ENCODE assay signal across 8 cellular contexts in the genomic region with DNA sequence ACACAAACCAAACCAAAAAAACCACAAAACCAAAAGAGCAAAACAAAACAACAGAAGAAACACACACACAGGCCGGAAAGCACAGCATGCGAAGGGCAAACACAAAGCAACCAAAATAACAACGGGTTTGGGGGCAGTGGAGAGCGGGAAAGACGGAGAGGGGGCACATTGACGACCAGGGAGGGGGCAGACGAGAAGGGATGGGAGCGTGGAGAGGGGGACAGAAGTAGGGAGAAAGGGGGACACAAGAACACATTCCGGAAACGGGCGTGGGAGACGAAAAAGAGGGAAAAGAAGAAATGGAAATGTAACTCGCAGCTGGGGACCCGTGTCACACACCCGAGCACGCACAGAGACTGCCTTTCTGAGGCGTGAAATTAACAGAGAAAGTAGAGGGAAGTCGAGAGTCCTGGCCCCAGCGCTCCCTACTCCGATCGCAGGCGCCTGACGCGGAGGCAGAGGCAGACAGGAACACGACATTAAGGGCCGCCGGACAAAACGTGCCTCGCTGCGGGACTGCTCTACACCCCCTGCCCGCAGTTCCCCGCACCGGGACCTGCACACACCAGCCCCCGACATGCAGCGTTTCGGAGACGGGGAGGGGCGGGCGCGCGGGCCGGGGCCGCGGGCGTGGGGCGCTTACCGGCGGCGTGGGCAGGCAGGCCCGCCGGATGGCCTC. TPM values are rescaled to one million over a fixed set of nuclear protein-coding genes. Genes with fewer than 3 reads are reported as not detected.
DNase-seq lines count a peak whose midpoint lies in the region; FAIRE-seq and TF ChIP-seq lines count a peak whose summit lies in the region.

No MANE protein-coding gene starts in this region.

- DNase-seq in activated CD4-positive, alpha-beta T cell treated with anti-CD3 and anti-CD28 coated beads, Interleukin-2, amount 10 ng/mL, durations not matched to agents 7 days and 5 days, result no peak
- DNase-seq in activated CD4-positive, alpha-beta T cell treated with anti-CD3 and anti-CD28 coated beads for 4 hours, result no peak
- DNase-seq in HFFc6, result no peak
- DNase-seq in NCI-H526 (lab: John Stamatoyannopoulos, UW), result peak; percentile 55 to 84
- no peak for DNase-seq in endothelial cell (ENCODE audit: low spot score)
- DNase-seq in small intestine, result no peak
- DNase-seq in pons (ENCODE audit: low spot score), result no peak

- TF ChIP-seq CTCF in HFFc6 (IDR thresholded peaks at IDR 0.05) (no peak), endothelial cell (IDR thresholded peaks at IDR 0.05; ENCODE audit: unreplicated experiment) (no peak)

- peaks cover 85% of the 10 kb centered on the region for H3K27me3 Mint-ChIP-seq in activated CD4-positive, alpha-beta T cell treated with anti-CD3 and anti-CD28 coated beads, Interleukin-2, amount 10 ng/mL, durations not matched to agents 7 days and 5 days
- H3K27me3 Mint-ChIP-seq in HFFc6 (ENCODE audit: insufficient read depth), result peaks cover 66% of the 10 kb centered on the region
- H3K27me3 Mint-ChIP-seq in endothelial cell (ENCODE audit: unreplicated experiment), result peaks cover 47% of the 10 kb centered on the region

- H3K36me3 Mint-ChIP-seq in activated CD4-positive, alpha-beta T cell treated with anti-CD3 and anti-CD28 coated beads, Interleukin-2, amount 10 ng/mL, durations not matched to agents 7 days and 5 days (ENCODE audit: low read depth), result peaks cover 2% of the 10 kb centered on the region
- H3K36me3 Mint-ChIP-seq in HFFc6 (ENCODE audit: low read depth) (no peaks in the 10 kb centered on the region), endothelial cell (ENCODE audit: low read depth, unreplicated experiment) (peaks cover 8% of the 10 kb centered on the region)

- CTCF ChIA-PET in activated CD4-positive, alpha-beta T cell treated with anti-CD3 and anti-CD28 coated beads, Interleukin-2, amount 10 ng/mL, durations not matched to agents 7 days and 5 days (lab: Charles Lee), result interaction anchor here (0.6 to 1.6 kb wide), 3 partner anchors 12 to 18 kb away, joined by 3 to 5 read pairs (median 3); no protein-coding TSS in a partner anchor

- no peaks in the 10 kb centered on the region for H3K9me3 Mint-ChIP-seq in activated CD4-positive, alpha-beta T cell treated with anti-CD3 and anti-CD28 coated beads, Interleukin-2, amount 10 ng/mL, durations not matched to agents 7 days and 5 days
- H3K9me3 Mint-ChIP-seq in HFFc6 (no peaks in the 10 kb centered on the region; the same call in 1 of the 2 replicates), endothelial cell (ENCODE audit: unreplicated experiment) (no peaks in the 10 kb centered on the region)

- WGBS in small intestine, 3 donors, result 1 to 4% (median 2%) methylated on average over 44 to 51 of the region's 51 CpGs

- peaks cover 30% of the 10 kb centered on the region for H3K4me1 Mint-ChIP-seq in activated CD4-positive, alpha-beta T cell treated with anti-CD3 and anti-CD28 coated beads, Interleukin-2, amount 10 ng/mL, durations not matched to agents 7 days and 5 days
- H3K4me1 Mint-ChIP-seq in HFFc6 (ENCODE audit: low read depth) (peaks cover 13% of the 10 kb centered on the region), endothelial cell (ENCODE audit: unreplicated experiment) (peaks cover 47% of the 10 kb centered on the region)

- H3K4me3 Mint-ChIP-seq in activated CD4-positive, alpha-beta T cell treated with anti-CD3 and anti-CD28 coated beads, Interleukin-2, amount 10 ng/mL, durations not matched to agents 7 days and 5 days, result peak overlapping the region; percentile 65
- H3K4me3 Mint-ChIP-seq in HFFc6, result peak overlapping the region; percentile 27; the same call in 1 of the 2 replicates
- H3K4me3 Mint-ChIP-seq in endothelial cell (ENCODE audit: unreplicated experiment), result peak overlapping the region; percentile 93

- H3K9me3 ChIP-seq in small intestine (ENCODE audit: control insufficient read depth, low read depth), result no peaks in the 10 kb centered on the region

- H3K36me3 ChIP-seq in rectal smooth muscle tissue (ENCODE audit: control insufficient read depth, insufficient read depth, low read length), result no peaks in the 10 kb centered on the region
- no peaks in the 10 kb centered on the region for H3K36me3 ChIP-seq in small intestine (ENCODE audit: control insufficient read depth in 2 of 2, insufficient read depth in 2 of 2, low read length in 2 of 2)

- POLR2A ChIA-PET in activated CD4-positive, alpha-beta T cell treated with anti-CD3 and anti-CD28 coated beads, Interleukin-2, amount 10 ng/mL, durations not matched to agents 7 days and 5 days (lab: Charles Lee), result no interaction called here

- no peaks in the 10 kb centered on the region for H3K4me1 ChIP-seq in rectal smooth muscle tissue (ENCODE audit: control insufficient read depth, insufficient read depth, low read length)
- H3K4me1 ChIP-seq in small intestine (ENCODE audit: control insufficient read depth in 2 of 2, insufficient read depth in 1 of 2, low read depth in 1 of 2, low read length in 1 of 2), result peaks cover 6 to 7% of the 10 kb centered on the region in 2 donors

- peak overlapping the region; percentile 78 for H3K27ac Mint-ChIP-seq in activated CD4-positive, alpha-beta T cell treated with anti-CD3 and anti-CD28 coated beads, Interleukin-2, amount 10 ng/mL, durations not matched to agents 7 days and 5 days
- H3K27ac Mint-ChIP-seq in HFFc6 (no peak overlapping the region), endothelial cell (ENCODE audit: unreplicated experiment) (peak overlapping the region; percentile 0)

- FAIRE-seq in small intestine (lab: Jason Lieb, UNC), result no peak

- H3K27me3 ChIP-seq in rectal smooth muscle tissue (ENCODE audit: control insufficient read depth, insufficient read depth, low read length) (peaks cover 71% of the 10 kb centered on the region), small intestine (ENCODE audit: control insufficient read depth in 2 of 2, insufficient read depth in 2 of 2, low read length in 2 of 2) (peaks cover 4 to 62% of the 10 kb centered on the region in 2 donors)

- H3K9ac ChIP-seq in rectal smooth muscle tissue (ENCODE audit: low read length), result no peak overlapping the region

- H3K4me3 ChIP-seq in rectal smooth muscle tissue (ENCODE audit: low read length), result peak overlapping the region; percentile 46
- peak overlapping the region in 1 of 2 donors; percentile 40 for H3K4me3 ChIP-seq in small intestine (ENCODE audit: low read depth in 1 of 2, low read length in 2 of 2)

- H3K27ac ChIP-seq in rectal smooth muscle tissue (ENCODE audit: low read depth, low read length), result no peak overlapping the region
- H3K27ac ChIP-seq in small intestine (ENCODE audit: low read depth in 1 of 2, low read length in 1 of 2), result no peak overlapping the region

RNA-seq across cellular contexts. Expression of gene POU4F1, which starts 0.7 kb away (rescaled TPM):
- total RNA-seq in activated CD4-positive, alpha-beta T cell treated with anti-CD3 and anti-CD28 coated beads, Interleukin-2, amount 10 ng/mL, durations not matched to agents 7 days and 5 days, result under 1 TPM; 0.17 to 0.20 TPM
- not detected for total RNA-seq in HFFc6 (2021; fragmentation: NEBNext Ultra II Directional; extraction: Animal tissue kit (Norgen Biotek cat#: 25700))
- total RNA-seq in endothelial cell (ENCODE audit: unreplicated experiment), result 3.2 TPM
- under 1 TPM in 1 of 3 donors, not detected in 2; 0.06 TPM for polyA plus RNA-seq in small intestine

RNA-seq across cellular contexts. Expression of gene OBI1, which starts 56.3 kb away (rescaled TPM):
- total RNA-seq in activated CD4-positive, alpha-beta T cell treated with anti-CD3 and anti-CD28 coated beads, Interleukin-2, amount 10 ng/mL, durations not matched to agents 7 days and 5 days, result 10 to 100 TPM; 19.9 to 22.2 TPM
- 10 to 100 TPM in 4 of 6 experiments, 1 to 10 TPM in 2; 7.4 to 10.6 (median 10.3) TPM for total RNA-seq in HFFc6 (2021; fragmentation: NEBNext Ultra II Directional; extraction: Animal tissue kit (Norgen Biotek cat#: 25700))
- total RNA-seq in endothelial cell (ENCODE audit: unreplicated experiment), result 28.0 TPM
- 1 to 10 TPM; 2.2 to 5.5 (median 2.5) TPM for polyA plus RNA-seq in small intestine

Comparison
In these comparisons a context has a peak if more than half of its experiments do, and no peak if none do; other contexts are left out.
1. DNase-seq: peak in NCI-H526 (2 of 2); none in activated CD4-positive, alpha-beta T cell treated with anti-CD3 and anti-CD28 coated beads, Interleukin-2, amount 10 ng/mL, durations not matched to agents 7 days and 5 days (single experiment), activated CD4-positive, alpha-beta T cell treated with anti-CD3 and anti-CD28 coated beads for 4 hours (0 of 2), HFFc6 (single experiment), endothelial cell (single experiment), small intestine (single experiment) and pons (single experiment).
2. H3K4me3 Mint-ChIP-seq: peak in every context shown above with its lines; median percentile 93 in endothelial cell; 65 in activated CD4-positive, alpha-beta T cell treated with anti-CD3 and anti-CD28 coated beads, Interleukin-2, amount 10 ng/mL, durations not matched to agents 7 days and 5 days; 27 in HFFc6.